17 cellular contexts compared by ENCODE assay signal in the genomic region with DNA sequence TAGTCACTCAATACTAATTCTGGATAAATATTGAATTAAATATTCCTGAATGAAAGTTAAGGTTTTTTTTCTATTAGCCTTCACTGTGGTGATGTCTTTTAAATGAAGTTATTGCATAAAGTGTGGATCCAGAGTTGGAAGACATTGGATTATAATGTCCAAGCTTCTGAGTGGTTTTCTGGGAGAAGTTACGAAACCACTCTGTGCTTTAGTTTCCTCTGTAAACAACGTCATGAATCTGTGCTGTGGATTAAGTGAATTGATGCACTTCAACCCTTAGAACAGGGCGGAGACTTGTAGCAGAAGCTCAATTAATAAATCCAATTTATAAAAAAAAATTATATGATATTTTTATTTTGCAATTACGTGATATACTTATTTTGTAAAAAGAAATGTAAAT.
DNase-seq lines count a peak whose midpoint lies in the region; ATAC-seq and TF ChIP-seq lines count a peak whose summit lies in the region.
"Had no signal": no experiment of that assay in that cellular context is flagged by ENCODE, and none has a peak within 500 bp of the region (broad histone marks: within the 10 kb centered on the region; RNA-seq: fewer than 3 reads in every experiment).

No MANE protein-coding gene starts in this region.

- H3K27me3 ChIP-seq in heart left ventricle = no peaks in the 10 kb centered on the region
- no peaks in the 10 kb centered on the region for H3K27me3 ChIP-seq in right cardiac atrium (ENCODE audit: control insufficient read depth, insufficient read depth)

- no peaks in the 10 kb centered on the region for H3K4me1 Mint-ChIP-seq in activated naive CD8-positive, alpha-beta T cell treated with anti-CD3 and anti-CD28 coated beads, Interleukin-2, amount 50 U/mL, for 24 hours
- H3K4me1 Mint-ChIP-seq: GM23338 had no signal

- H3K4me3 ChIP-seq in heart left ventricle (no peak overlapping the region), epithelial cell of esophagus (ENCODE audit: low read length) (no peak overlapping the region), right cardiac atrium (ENCODE audit: low read length) (no peak overlapping the region)
- H3K4me3 ChIP-seq: GM12878, GM23338, K562, PC-9 had no signal

- peaks cover 0 to 10% (median 0%) of the 10 kb centered on the region in 9 donors for H3K36me3 ChIP-seq in heart left ventricle

- H3K27me3 Mint-ChIP-seq in activated naive CD8-positive, alpha-beta T cell treated with anti-CD3 and anti-CD28 coated beads, Interleukin-2, amount 50 U/mL, for 24 hours = peaks cover 2% of the 10 kb centered on the region

- H3K27ac Mint-ChIP-seq in activated naive CD8-positive, alpha-beta T cell treated with anti-CD3 and anti-CD28 coated beads, Interleukin-2, amount 50 U/mL, for 24 hours = no peak overlapping the region
- H3K27ac Mint-ChIP-seq: GM23338 had no signal

- intact Hi-C loops in heart left ventricle (cut with DNase I) = loop anchor here in 9 of 10 donors (5.0 to 10.0 kb wide), 8 partner anchors 168 to 840 kb away; no protein-coding TSS in a partner anchor
- intact Hi-C loops in left cardiac atrium (cut with DNase I) = loop anchor here in 1 of 2 donors (5.0 to 10.0 kb wide), 3 partner anchors 168 to 840 kb away; no protein-coding TSS in a partner anchor
- intact Hi-C loops in right cardiac atrium (cut with DNase I) = loop anchor here (5.0 to 10.0 kb wide), 6 partner anchors 150 to 840 kb away; a partner anchor contains a TSS

- no peak for TF ChIP-seq POLR2A in heart left ventricle (IDR thresholded peaks at IDR 0.05)

- TF ChIP-seq CTCF in heart left ventricle (IDR thresholded peaks at IDR 0.05) (no peak), epithelial cell of esophagus (IDR thresholded peaks at IDR 0.05; ENCODE audit: insufficient read depth, low read depth, low read length, missing control alignments) (no peak)

- ATAC-seq in heart left ventricle (peak; percentile 31 to 44 (median 39)), left cardiac atrium (no peak), right cardiac atrium (peak; percentile 36 to 40), HG02588 (IDR thresholded peaks at IDR 0.05; ENCODE audit: unreplicated experiment) (no peak)
- ATAC-seq in activated naive CD8-positive, alpha-beta T cell treated with anti-CD3 and anti-CD28 coated beads, Interleukin-2, amount 50 U/mL, for 24 hours = no peak
- ATAC-seq: GM12878, GM23338, K562 had no signal

- H3K9me3 ChIP-seq in heart left ventricle = no peaks in the 10 kb centered on the region
- no peaks in the 10 kb centered on the region for H3K9me3 ChIP-seq in right cardiac atrium (ENCODE audit: control insufficient read depth, low read length)

- H3K36me3 Mint-ChIP-seq in activated naive CD8-positive, alpha-beta T cell treated with anti-CD3 and anti-CD28 coated beads, Interleukin-2, amount 50 U/mL, for 24 hours (ENCODE audit: low read depth) = no peaks in the 10 kb centered on the region

- peaks cover 0 to 37% (median 9%) of the 10 kb centered on the region in 12 donors for H3K4me1 ChIP-seq in heart left ventricle
- peaks cover 3% of the 10 kb centered on the region for H3K4me1 ChIP-seq in right cardiac atrium (ENCODE audit: control insufficient read depth, insufficient read depth, low read length)

- DNase-seq in heart left ventricle = no peak
- no peak for DNase-seq in left cardiac atrium
- DNase-seq in epithelial cell of esophagus (ENCODE audit: low read depth) = peak; percentile 15
- DNase-seq in right cardiac atrium = no peak
- no peak for DNase-seq in NK-92 (lab: John Stamatoyannopoulos, UW; ENCODE audit: unreplicated experiment)
- DNase-seq in activated naive CD8-positive, alpha-beta T cell treated with anti-CD3 and anti-CD28 coated beads, Interleukin-2, amount 50 U/mL, for 24 hours = no peak
- DNase-seq: C1 segment of cervical spinal cord, GDM1, MV-4-11, NCI-H1417, NCI-H187 treated with DMSO at 0.1 percent for 48 hours, NCI-H526 treated with DMSO at 0.1 percent for 48 hours, PC-9 had no signal

- 77 to 85% (median 81%) methylated on average over 4 of the region's 4 CpGs for WGBS in heart left ventricle, 4 donors
- 73% methylated on average over 4 of the region's 4 CpGs for WGBS in right cardiac atrium

- no peak overlapping the region for H3K4me3 Mint-ChIP-seq in activated naive CD8-positive, alpha-beta T cell treated with anti-CD3 and anti-CD28 coated beads, Interleukin-2, amount 50 U/mL, for 24 hours
- H3K4me3 Mint-ChIP-seq: GM23338 had no signal

- H3K27ac ChIP-seq in heart left ventricle = peak overlapping the region in 2 of 12 donors; percentile 11
- no peak overlapping the region for H3K27ac ChIP-seq in right cardiac atrium (ENCODE audit: low read length)
- H3K27ac ChIP-seq: PC-9 had no signal

- no peaks in the 10 kb centered on the region for H3K9me3 Mint-ChIP-seq in activated naive CD8-positive, alpha-beta T cell treated with anti-CD3 and anti-CD28 coated beads, Interleukin-2, amount 50 U/mL, for 24 hours
- H3K9me3 Mint-ChIP-seq: GM23338 had no signal

Comparison
In these comparisons a context has a peak if more than half of its experiments do, and no peak if none do; other contexts are left out.
1. ATAC-seq: peak in heart left ventricle (4 of 4) and right cardiac atrium (2 of 2); none in left cardiac atrium (0 of 2), HG02588 (single experiment) and activated naive CD8-positive, alpha-beta T cell treated with anti-CD3 and anti-CD28 coated beads, Interleukin-2, amount 50 U/mL, for 24 hours (single experiment).